Comparison of ENCODE assay signal across 17 cellular contexts in genomic region chr3:139127101-139127500, GRCh38.
DNase-seq lines count a peak whose midpoint lies in the region; ATAC-seq, FAIRE-seq and TF ChIP-seq lines count a peak whose summit lies in the region.
"Had no signal": no experiment of that assay in that cellular context is flagged by ENCODE, and none has a peak within 500 bp of the region (broad histone marks: within the 10 kb centered on the region; RNA-seq: fewer than 3 reads in every experiment).

No MANE protein-coding gene starts in this region.

- H3K9ac ChIP-seq in K562 (ENCODE audit: insufficient read depth in 1 of 2, low read depth in 2 of 2, low read length in 2 of 2) = no peak overlapping the region

- TF ChIP-seq RAD21 in K562 (CRISPR knock-in tag; conservative IDR thresholded peaks at IDR 0.05 in 1 of 2, IDR thresholded peaks at IDR 0.05 in 1 of 2) = no peak

- H3K36me3 ChIP-seq in MG63 (no peaks in the 10 kb centered on the region), K562 (ENCODE audit: control insufficient read depth, insufficient read depth, low read length) (no peaks in the 10 kb centered on the region)
- H3K36me3 ChIP-seq: uterus had no signal

- no peaks in the 10 kb centered on the region for H3K9me1 ChIP-seq in K562 (ENCODE audit: control insufficient read depth, insufficient read depth, low read length)

- no peak for FAIRE-seq in K562 (lab: Jason Lieb, UNC)
- FAIRE-seq: endothelial cell of umbilical vein, G401.6 had no signal

- TF ChIP-seq POLR2A in K562 (conservative IDR thresholded peaks at IDR 0.05) = no peak

- TF ChIP-seq EP300 in K562 (IDR thresholded peaks at IDR 0.05; ENCODE audit: low read length) = no peak

- H2AFZ ChIP-seq in K562 (ENCODE audit: low read depth, low read length) = no peak overlapping the region

- ATAC-seq in K562 (no peak), GM21717 (IDR thresholded peaks at IDR 0.05; ENCODE audit: unreplicated experiment) (no peak), GM18519 (IDR thresholded peaks at IDR 0.05; ENCODE audit: low FRiP score, unreplicated experiment) (no peak)

- intact Hi-C loops in K562 (cut with micrococcal nuclease) (no loop called here), dorsolateral prefrontal cortex (cut with DNase I) (no loop called here)

- CTCF ChIA-PET in K562 (lab: Yijun Ruan, JAX; ENCODE audit: low intra/inter-chr PET ratio) = interaction anchor here (0.7 kb wide), 1 partner anchor 637 kb away, joined by 3 read pairs; no protein-coding TSS in a partner anchor

- H3K9me3 ChIP-seq in MG63 (no peaks in the 10 kb centered on the region), K562 (replicated peaks; ENCODE audit: control insufficient read depth, insufficient read depth, low read depth, low read length) (no peaks in the 10 kb centered on the region)
- H3K9me3 ChIP-seq: uterus had no signal

- no TSS peak for BruUV-seq in K562 (replicated peaks; lab: Mats Ljungman, UMichigan)

- H3K79me2 ChIP-seq in K562 (ENCODE audit: control insufficient read depth, insufficient read depth, low read length) = no peaks in the 10 kb centered on the region

- TF ChIP-seq CTCF in K562 (IDR thresholded peaks at IDR 0.05 in 2 of 3, conservative IDR thresholded peaks at IDR 0.05 in 1 of 3; ENCODE audit: insufficient read depth in 2 of 3, low read depth in 1 of 3, low read length in 3 of 3) = no peak
- no peak for TF ChIP-seq CTCF in dorsolateral prefrontal cortex (IDR thresholded peaks at IDR 0.05 in 54 of 56, conservative IDR thresholded peaks at IDR 0.05 in 2 of 56; ENCODE audit: low read depth in 1 of 56, partially characterized antibody in 56 of 56)

- in situ Hi-C loops in K562 (cut with MboI) = no loop called here

- peak; percentile 28 for DNase-seq in EH (ENCODE audit: low read depth)
- peak; percentile 21 for DNase-seq in MG63
- DNase-seq in K562 (ENCODE audit: extremely low read depth in 1 of 4, low spot score in 3 of 4) = peak in 1 of 4 experiments; percentile 38
- peak; percentile 45 for DNase-seq in islet precursor cell
- DNase-seq in dorsolateral prefrontal cortex = no peak
- DNase-seq in occipital lobe (lab: John Stamatoyannopoulos, UW) = no peak
- DNase-seq: activated naive CD4-positive, alpha-beta T cell; H7; NCI-H2171; NK-92 treated with Interleukin-12 subunit alpha and Interleukin-12 subunit beta, amount 100 ng/mL, for 24 hours; SIG-M5; uterus had no signal

- 0% methylated on average over 1 of the region's 1 CpG for WGBS in K562 (ENCODE audit: insufficient coverage, low coverage, missing lambda C conversion rate)

- no peak overlapping the region for H3K4me3 ChIP-seq in MG63
- H3K4me3 ChIP-seq in K562 = no peak overlapping the region
- H3K4me3 ChIP-seq in dorsolateral prefrontal cortex = no peak overlapping the region
- H3K4me3 ChIP-seq: lung, uterus had no signal

- no peaks in the 10 kb centered on the region for H4K20me1 ChIP-seq in K562 (replicated peaks; ENCODE audit: control insufficient read depth, insufficient read depth, low read length)

- peaks cover 7 to 20% of the 10 kb centered on the region in 2 experiments; a peak in 4 of 5 replicates for H3K4me1 ChIP-seq in K562 (replicated peaks in 1 of 2; ENCODE audit: control insufficient read depth in 2 of 2, insufficient read depth in 2 of 2, low read length in 2 of 2)
- H3K4me1 ChIP-seq: uterus had no signal

- POLR2A ChIA-PET in K562 (lab: Yijun Ruan, JAX) = no interaction called here

- H3K4me2 ChIP-seq in K562 (ENCODE audit: insufficient read depth, low read length) = no peak overlapping the region

- no peak overlapping the region for H3K27ac ChIP-seq in K562 (ENCODE audit: extremely low read depth, low read depth, low read length)
- H3K27ac ChIP-seq in dorsolateral prefrontal cortex = no peak overlapping the region
- H3K27ac ChIP-seq: uterus had no signal

- H3K27me3 ChIP-seq in MG63 = no peaks in the 10 kb centered on the region
- H3K27me3 ChIP-seq in K562 (ENCODE audit: control insufficient read depth in 2 of 2, insufficient read depth in 2 of 2, low read length in 2 of 2) = no peaks in the 10 kb centered on the region
- no peaks in the 10 kb centered on the region for H3K27me3 ChIP-seq in dorsolateral prefrontal cortex
- H3K27me3 ChIP-seq: uterus had no signal

TF ChIP-seq in K562, 482 proteins besides CTCF, POLR2A, EP300 and RAD21 (continues in another document):
- no peak for TF ChIP-seq ETV6 (IDR thresholded peaks at IDR 0.05; ENCODE audit: borderline replicate concordance in 1 of 2, low read depth in 2 of 2, low read length in 1 of 2)
- no peak for TF ChIP-seq ETV6 (CRISPR knock-in tag; IDR thresholded peaks at IDR 0.05; ENCODE audit: borderline replicate concordance)
- no peak for TF ChIP-seq HLTF (IDR thresholded peaks at IDR 0.05)
- no peak for TF ChIP-seq HNRNPLL (IDR thresholded peaks at IDR 0.05; ENCODE audit: low read depth, low read length, poor library complexity, severe bottlenecking)
- TF ChIP-seq RBM39 (optimal IDR thresholded peaks at IDR 0.05; ENCODE audit: low read depth, low read length) = no peak
- no peak for TF ChIP-seq CTCFL (IDR thresholded peaks at IDR 0.05; ENCODE audit: borderline replicate concordance, insufficient read depth, low read depth, low read length, poor library complexity, severe bottlenecking)
- no peak for TF ChIP-seq ZNF253 (CRISPR knock-in tag; conservative IDR thresholded peaks at IDR 0.05)
- TF ChIP-seq ELF2 (CRISPR knock-in tag; IDR thresholded peaks at IDR 0.05) = no peak
- TF ChIP-seq TBP (optimal IDR thresholded peaks at IDR 0.05; ENCODE audit: low read depth, low read length) = no peak
- TF ChIP-seq PCBP1 (IDR thresholded peaks at IDR 0.05; ENCODE audit: low read depth, low read length, poor library complexity, severe bottlenecking) = no peak
- TF ChIP-seq WHSC1 (IDR thresholded peaks at IDR 0.05; ENCODE audit: low read length) = no peak
- TF ChIP-seq CC2D1A (IDR thresholded peaks at IDR 0.05) = no peak
- TF ChIP-seq TFAP4 (CRISPR knock-in tag; IDR thresholded peaks at IDR 0.05; ENCODE audit: borderline replicate concordance) = peak; percentile 78
- no peak for TF ChIP-seq POLR2H (tag; IDR thresholded peaks at IDR 0.05; ENCODE audit: low read depth)
- no peak for TF ChIP-seq ZNF699 (CRISPR knock-in tag; IDR thresholded peaks at IDR 0.05; ENCODE audit: insufficient replicate concordance)
- TF ChIP-seq ZNF592 (IDR thresholded peaks at IDR 0.05) = no peak
- no peak for TF ChIP-seq HEY1 (CRISPR knock-in tag; IDR thresholded peaks at IDR 0.05; ENCODE audit: borderline replicate concordance)
- no peak; a peak in 2 of 4 replicates for TF ChIP-seq KDM1A (IDR thresholded peaks at IDR 0.05)
- TF ChIP-seq ATF1 (CRISPR knock-in tag; IDR thresholded peaks at IDR 0.05) = no peak
- no peak for TF ChIP-seq ATF1 (tag; IDR thresholded peaks at IDR 0.05)

Comparison
In these comparisons a context has a peak if more than half of its experiments do, and no peak if none do; other contexts are left out.
1. DNase-seq: peak in EH (single experiment), MG63 (single experiment) and islet precursor cell (single experiment); none in dorsolateral prefrontal cortex (0 of 10) and occipital lobe (single experiment).